In genomic region chr20:4812216-4812615, GRCh38 we compare ENCODE assay signal across 12 cellular contexts. TPM values are rescaled to one million over a fixed set of nuclear protein-coding genes. Genes with fewer than 3 reads are reported as not detected.
DNase-seq lines count a peak whose midpoint lies in the region; ATAC-seq lines count a peak whose summit lies in the region.
"Had no signal": no experiment of that assay in that cellular context is flagged by ENCODE, and none has a peak within 500 bp of the region (broad histone marks: within the 10 kb centered on the region; RNA-seq: fewer than 3 reads in every experiment).

No MANE protein-coding gene starts in this region.

- no peak overlapping the region for H3K18ac ChIP-seq in neuronal stem cell (ENCODE audit: low read length)

- WGBS in neuronal stem cell (ENCODE audit: extremely low coverage in 2 of 2, insufficient read length in 2 of 2, insufficient replicate concordance in 1 of 2), 2 donors: no CpG with 5 or more reads among the region's 6 CpGs

- H3K36me3 ChIP-seq in neuronal stem cell (replicated peaks in 1 of 2; ENCODE audit: control insufficient read depth in 2 of 2, insufficient read depth in 2 of 2, low read length in 2 of 2): peaks cover 1 to 82% of the 10 kb centered on the region in 2 donors

- H2BK120ac ChIP-seq in neuronal stem cell (ENCODE audit: low read depth, low read length): no peak overlapping the region

- H3K27ac ChIP-seq in neuronal stem cell (replicated peaks; ENCODE audit: low read length): no peak overlapping the region
- H3K27ac ChIP-seq: epithelial cell of prostate had no signal

- ATAC-seq in effector memory CD8-positive, alpha-beta T cell (replicated peaks): no peak
- no peak for ATAC-seq in stimulated activated naive B cell treated with anti-CD40 and anti-IgM and Interleukin-4, amounts not matched to agents 10 μg/mL and 1 μg/mL and 100 μg/mL, for 72 hours (replicated peaks)
- ATAC-seq in HG02798 (IDR thresholded peaks at IDR 0.05; ENCODE audit: poor library complexity, unreplicated experiment): no peak

- no peak overlapping the region for H3K14ac ChIP-seq in neuronal stem cell (ENCODE audit: low read length)

- H3K23ac ChIP-seq in neuronal stem cell (ENCODE audit: low read depth, low read length, poor library complexity): no peak overlapping the region

- no peak overlapping the region for H3K4ac ChIP-seq in neuronal stem cell (ENCODE audit: low read length)

- H2BK12ac ChIP-seq in neuronal stem cell (ENCODE audit: low read length): no peak overlapping the region

- H2BK15ac ChIP-seq in neuronal stem cell (ENCODE audit: low read length): no peak overlapping the region

- no peak overlapping the region for H4K8ac ChIP-seq in neuronal stem cell (ENCODE audit: low read depth, low read length)

- no peaks in the 10 kb centered on the region for H3K27me3 Mint-ChIP-seq in T-helper 1 cell treated with Interleukin-12 subunit alpha and Interleukin-12 subunit beta and Interleukin-4 antibody, amounts not matched to agents 30 μg/mL and 1 μg/mL, for 36 hours (ENCODE audit: low read depth)
- no peaks in the 10 kb centered on the region for H3K27me3 Mint-ChIP-seq in T-helper 2 cell treated with Interferon-gamma antibody and Interleukin-4, amounts not matched to agents 5 μg/mL and 100 μg/mL, for 36 hours (ENCODE audit: low read depth)
- no peaks in the 10 kb centered on the region for H3K27me3 Mint-ChIP-seq in effector memory CD8-positive, alpha-beta T cell
- no peaks in the 10 kb centered on the region for H3K27me3 Mint-ChIP-seq in stimulated activated naive B cell treated with anti-CD40 and anti-IgM and Interleukin-4, amounts not matched to agents 10 μg/mL and 1 μg/mL and 100 μg/mL, for 72 hours

- peaks cover 12 to 25% of the 10 kb centered on the region in 2 donors for H3K4me1 ChIP-seq in neuronal stem cell (ENCODE audit: control insufficient read depth in 2 of 2, insufficient read depth in 1 of 2, low read depth in 1 of 2, low read length in 2 of 2)

- H3K27ac Mint-ChIP-seq in T-helper 1 cell treated with Interleukin-12 subunit alpha and Interleukin-12 subunit beta and Interleukin-4 antibody, amounts not matched to agents 30 μg/mL and 1 μg/mL, for 36 hours: peak overlapping the region; percentile 97
- H3K27ac Mint-ChIP-seq in T-helper 2 cell treated with Interferon-gamma antibody and Interleukin-4, amounts not matched to agents 5 μg/mL and 100 μg/mL, for 36 hours: peak overlapping the region; percentile 99
- peak overlapping the region; percentile 100 for H3K27ac Mint-ChIP-seq in effector memory CD8-positive, alpha-beta T cell
- peak overlapping the region; percentile 100 for H3K27ac Mint-ChIP-seq in stimulated activated naive B cell treated with anti-CD40 and anti-IgM and Interleukin-4, amounts not matched to agents 10 μg/mL and 1 μg/mL and 100 μg/mL, for 72 hours

- no peak for DNase-seq in T-helper 1 cell
- DNase-seq in T-helper 2 cell treated with Interferon-gamma antibody and Interleukin-4, amounts not matched to agents 5 μg/mL and 100 μg/mL, for 36 hours (ENCODE audit: low spot score): no peak
- peak in 1 of 3 experiments; percentile 24 for DNase-seq in effector memory CD8-positive, alpha-beta T cell
- DNase-seq in stimulated activated naive B cell treated with anti-CD40 and anti-IgM and Interleukin-4, amounts not matched to agents 10 μg/mL and 1 μg/mL and 100 μg/mL, for 72 hours: no peak
- no peak for DNase-seq in iPS-NIHi7 (ENCODE audit: extremely low spot score)
- no peak for DNase-seq in neuronal stem cell (ENCODE audit: low spot score)
- DNase-seq: 8988T, DMS79, trophoblast cell had no signal

- H3K27me3 ChIP-seq in neuronal stem cell (ENCODE audit: control insufficient read depth in 3 of 3, insufficient read depth in 3 of 3, low read depth in 1 of 3, low read length in 3 of 3): no peaks in the 10 kb centered on the region

- H3K4me2 ChIP-seq in neuronal stem cell (ENCODE audit: insufficient read depth, low read length, poor library complexity, severe bottlenecking): no peak overlapping the region

- H3K9ac ChIP-seq in neuronal stem cell (ENCODE audit: low read depth, low read length, poor library complexity): no peak overlapping the region

- peaks cover 0 to 3% of the 10 kb centered on the region in 2 donors for H3K9me3 ChIP-seq in neuronal stem cell (replicated peaks in 1 of 2; ENCODE audit: control insufficient read depth in 2 of 2, insufficient read depth in 1 of 2, low read depth in 1 of 2, low read length in 2 of 2)

- no peak overlapping the region for H2BK5ac ChIP-seq in neuronal stem cell (ENCODE audit: low read length)

- no peaks in the 10 kb centered on the region for H3K79me1 ChIP-seq in neuronal stem cell (ENCODE audit: low read depth, low read length)

- peaks cover 39% of the 10 kb centered on the region for H3K36me3 Mint-ChIP-seq in T-helper 1 cell treated with Interleukin-12 subunit alpha and Interleukin-12 subunit beta and Interleukin-4 antibody, amounts not matched to agents 30 μg/mL and 1 μg/mL, for 36 hours (ENCODE audit: low read depth)
- H3K36me3 Mint-ChIP-seq in T-helper 2 cell treated with Interferon-gamma antibody and Interleukin-4, amounts not matched to agents 5 μg/mL and 100 μg/mL, for 36 hours (ENCODE audit: low read depth): peaks cover 36% of the 10 kb centered on the region
- peaks cover 44% of the 10 kb centered on the region for H3K36me3 Mint-ChIP-seq in effector memory CD8-positive, alpha-beta T cell (ENCODE audit: insufficient read depth)
- H3K36me3 Mint-ChIP-seq in stimulated activated naive B cell treated with anti-CD40 and anti-IgM and Interleukin-4, amounts not matched to agents 10 μg/mL and 1 μg/mL and 100 μg/mL, for 72 hours: peaks cover 47 to 79% of the 10 kb centered on the region in 2 donors

- H3K4me1 Mint-ChIP-seq in T-helper 1 cell treated with Interleukin-12 subunit alpha and Interleukin-12 subunit beta and Interleukin-4 antibody, amounts not matched to agents 30 μg/mL and 1 μg/mL, for 36 hours (ENCODE audit: low read depth): peaks cover 63% of the 10 kb centered on the region
- H3K4me1 Mint-ChIP-seq in T-helper 2 cell treated with Interferon-gamma antibody and Interleukin-4, amounts not matched to agents 5 μg/mL and 100 μg/mL, for 36 hours (ENCODE audit: low read depth): peaks cover 67% of the 10 kb centered on the region
- peaks cover 67 to 77% of the 10 kb centered on the region in 2 donors for H3K4me1 Mint-ChIP-seq in effector memory CD8-positive, alpha-beta T cell (ENCODE audit: low read depth in 2 of 2)
- H3K4me1 Mint-ChIP-seq in stimulated activated naive B cell treated with anti-CD40 and anti-IgM and Interleukin-4, amounts not matched to agents 10 μg/mL and 1 μg/mL and 100 μg/mL, for 72 hours: peaks cover 70 to 97% of the 10 kb centered on the region in 2 donors

- H3K9me3 Mint-ChIP-seq in T-helper 1 cell treated with Interleukin-12 subunit alpha and Interleukin-12 subunit beta and Interleukin-4 antibody, amounts not matched to agents 30 μg/mL and 1 μg/mL, for 36 hours: no peaks in the 10 kb centered on the region
- no peaks in the 10 kb centered on the region for H3K9me3 Mint-ChIP-seq in T-helper 2 cell treated with Interferon-gamma antibody and Interleukin-4, amounts not matched to agents 5 μg/mL and 100 μg/mL, for 36 hours
- H3K9me3 Mint-ChIP-seq in effector memory CD8-positive, alpha-beta T cell: no peaks in the 10 kb centered on the region
- peaks cover 4% of the 10 kb centered on the region in 2 donors for H3K9me3 Mint-ChIP-seq in stimulated activated naive B cell treated with anti-CD40 and anti-IgM and Interleukin-4, amounts not matched to agents 10 μg/mL and 1 μg/mL and 100 μg/mL, for 72 hours

- no peak overlapping the region for H2AK5ac ChIP-seq in neuronal stem cell (ENCODE audit: low read depth, low read length)

- H3K4me3 Mint-ChIP-seq in T-helper 1 cell treated with Interleukin-12 subunit alpha and Interleukin-12 subunit beta and Interleukin-4 antibody, amounts not matched to agents 30 μg/mL and 1 μg/mL, for 36 hours: peak overlapping the region; percentile 91
- H3K4me3 Mint-ChIP-seq in T-helper 2 cell treated with Interferon-gamma antibody and Interleukin-4, amounts not matched to agents 5 μg/mL and 100 μg/mL, for 36 hours: peak overlapping the region; percentile 93
- peak overlapping the region; percentile 92 to 96 for H3K4me3 Mint-ChIP-seq in effector memory CD8-positive, alpha-beta T cell
- peak overlapping the region; percentile 88 to 93 for H3K4me3 Mint-ChIP-seq in stimulated activated naive B cell treated with anti-CD40 and anti-IgM and Interleukin-4, amounts not matched to agents 10 μg/mL and 1 μg/mL and 100 μg/mL, for 72 hours

- H2AFZ ChIP-seq in neuronal stem cell (ENCODE audit: low read length): no peak overlapping the region

- no peak overlapping the region for H3K4me3 ChIP-seq in neuronal stem cell (ENCODE audit: low read length in 2 of 2)

- H4K91ac ChIP-seq in neuronal stem cell (ENCODE audit: low read depth, low read length, poor library complexity): no peak overlapping the region

RNA-seq across cellular contexts. Expression of gene RASSF2, which starts 11.2 kb away (rescaled TPM):
- 12.6 TPM for polyA plus RNA-seq in neuronal stem cell (2013, experiment 1 of 2)
- 12.9 TPM for polyA plus RNA-seq in neuronal stem cell (2013, experiment 2 of 2)
